In genomic region chr7:98647326-98647725, GRCh38 we compare ENCODE assay signal across 23 cellular contexts. TPM values are rescaled to one million over a fixed set of nuclear protein-coding genes. Genes with fewer than 3 reads are reported as not detected.
"Had no signal": no experiment of that assay in that cellular context is flagged by ENCODE, and none has a peak within 500 bp of the region (broad histone marks: within the 10 kb centered on the region; RNA-seq: fewer than 3 reads in every experiment).

No MANE protein-coding gene starts in this region.

- H3K36me3 ChIP-seq: adrenal gland, breast epithelium, colonic mucosa, MG63 had no signal

- ATAC-seq: activated CD4-positive, CD25-positive, alpha-beta regulatory T cell treated with anti-CD3 and anti-CD28 coated beads, Interleukin-2, amount 50 U/mL, for 24 hours; activated CD8-positive, alpha-beta T cell treated with anti-CD3 and anti-CD28 coated beads for 36 hours had no signal

- H3K4me3 ChIP-seq: adrenal gland, breast epithelium, colonic mucosa, MG63, PC-9 had no signal

- DNase-seq: activated CD4-positive, alpha-beta T cell treated with anti-CD3 and anti-CD28 coated beads for 4 hours; activated CD8-positive, alpha-beta memory T cell treated with anti-CD3 and anti-CD28 coated beads, Interleukin-2, amount 50 U/mL, for 48 hours; activated CD8-positive, alpha-beta T cell treated with anti-CD3 and anti-CD28 coated beads for 36 hours; activated naive CD4-positive, alpha-beta T cell treated with anti-CD3 and anti-CD28 coated beads, Interleukin-2, amount 50 U/mL, for 16 hours; activated naive CD8-positive, alpha-beta T cell treated with anti-CD3 and anti-CD28 coated beads, Interleukin-2, amount 10 ng/mL, durations not matched to agents 7 days and 5 days; activated T-cell treated with anti-CD3 and anti-CD28 coated beads, Interleukin-2, amount 50 U/mL, for 1 hour; adrenal gland; anterior cingulate cortex; caudate nucleus; colonic mucosa; MG63; MV-4-11; NCI-H1105; NCI-H1436 treated with DMSO at 0.1 percent for 48 hours; NCI-H187; NCI-H2081; NCI-H2227 treated with DMSO at 0.1 percent for 48 hours; NCI-H510A; NCI-H526 treated with DMSO at 0.1 percent for 48 hours; PC-9; SHP77 treated with DMSO at 0.1 percent for 48 hours had no signal

- H3K4me1 ChIP-seq: adrenal gland, breast epithelium, colonic mucosa had no signal

- H3K9me3 ChIP-seq: adrenal gland, colonic mucosa, MG63 had no signal

- H3K27me3 ChIP-seq: adrenal gland, breast epithelium, colonic mucosa, MG63 had no signal

- H3K27ac ChIP-seq: adrenal gland, breast epithelium, colonic mucosa, PC-9 had no signal

RNA-seq across cellular contexts. Expression of gene NPTX2, which starts 30.2 kb away (rescaled TPM):
- total RNA-seq: activated naive CD8-positive, alpha-beta T cell treated with anti-CD3 and anti-CD28 coated beads, Interleukin-2, amount 10 ng/mL, durations not matched to agents 7 days and 5 days; PC-9 had no signal
